23 cellular contexts compared by ENCODE assay signal in the genomic region with DNA sequence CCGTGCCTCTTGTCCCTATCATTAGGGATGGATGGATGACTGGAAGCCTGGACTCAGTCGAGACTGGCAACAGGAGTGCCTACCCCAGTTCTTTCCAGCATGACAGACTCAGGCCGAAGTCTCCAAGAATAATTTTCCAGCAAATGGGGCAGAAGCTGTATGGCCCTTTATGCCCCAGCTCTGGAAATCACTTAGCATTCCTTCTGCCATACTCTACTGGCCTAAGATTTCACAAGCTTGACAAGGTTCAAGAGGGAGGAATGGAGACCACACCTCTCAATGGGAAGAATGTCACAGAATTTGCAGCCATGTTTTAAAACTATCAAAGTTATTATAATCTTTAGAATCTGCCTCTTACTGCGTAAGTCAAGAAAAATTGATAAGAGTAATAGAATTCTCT. TPM values are rescaled to one million over a fixed set of nuclear protein-coding genes. Genes with fewer than 3 reads are reported as not detected.
"Had no signal": no experiment of that assay in that cellular context is flagged by ENCODE, and none has a peak within 500 bp of the region (broad histone marks: within the 10 kb centered on the region; RNA-seq: fewer than 3 reads in every experiment).

No MANE protein-coding gene starts in this region.

- H3K27ac ChIP-seq: SJSA1, SK-N-MC had no signal

- H3K27me3 ChIP-seq: MG63 had no signal

- DNase-seq: Karpas-422, KG1, MG63, NCI-H1092, NCI-H1105 treated with DMSO at 0.1 percent for 48 hours, NCI-H1417 treated with DMSO at 0.1 percent for 48 hours, NCI-H146, NCI-H1694 treated with DMSO at 0.1 percent for 48 hours, NCI-H2029, NCI-H2081 treated with DMSO at 0.1 percent for 48 hours, NCI-H2171, NCI-H226, NCI-H446, NCI-H510A, NCI-H524 treated with DMSO at 0.1 percent for 48 hours, NCI-H774, Right ventricle myocardium superior, RPMI8226, SIG-M5 had no signal

- H3K9me3 ChIP-seq: MG63, SJSA1 had no signal

- H3K4me1 ChIP-seq: SJSA1 had no signal

- FAIRE-seq: HepG2, RCC 7860 had no signal

- H3K36me3 ChIP-seq: MG63, SJSA1 had no signal

- H3K4me3 ChIP-seq: MG63, SJSA1, SK-N-MC had no signal

RNA-seq across cellular contexts. Expression of a gene that starts 39.0 kb away (rescaled TPM):
- total RNA-seq: Right ventricle myocardium superior had no signal
